In the genomic region with DNA sequence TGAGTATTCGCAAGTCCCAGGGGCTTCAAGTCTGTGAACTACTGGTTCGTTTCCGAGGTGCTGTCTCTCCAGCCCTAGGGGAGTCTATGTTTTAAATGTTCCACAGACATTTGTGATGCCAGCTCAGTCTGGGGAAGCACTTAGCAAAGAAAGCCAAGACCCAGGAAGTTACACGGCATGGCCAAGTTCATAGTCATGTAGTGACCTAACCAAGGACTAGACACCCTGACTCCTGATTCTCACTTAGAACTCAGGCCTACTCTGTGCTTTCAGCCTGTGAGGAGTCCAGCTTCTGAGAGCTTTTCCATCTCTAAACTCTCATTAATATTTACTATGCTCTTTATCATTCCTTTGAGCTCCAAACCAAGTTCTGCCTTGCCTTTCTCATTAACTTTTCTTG, we compare ENCODE assay signal across 22 cellular contexts.
DNase-seq lines count a peak whose midpoint lies in the region; ATAC-seq and TF ChIP-seq lines count a peak whose summit lies in the region.
"Had no signal": no experiment of that assay in that cellular context is flagged by ENCODE, and none has a peak within 500 bp of the region (broad histone marks: within the 10 kb centered on the region; RNA-seq: fewer than 3 reads in every experiment).

No MANE protein-coding gene starts in this region.

- H2AK5ac ChIP-seq in trophoblast cell (ENCODE audit: low read length) = no peak overlapping the region

- H2BK12ac ChIP-seq in trophoblast cell (ENCODE audit: low read length) = peak overlapping the region; percentile 58

- H3K4me1 ChIP-seq in SK-N-SH (ENCODE audit: control insufficient read depth in 1 of 2, insufficient read depth in 2 of 2, low read depth in 1 of 2, low read length in 1 of 2) (no peaks in the 10 kb centered on the region), hepatocyte (ENCODE audit: insufficient read depth) (peaks cover 13% of the 10 kb centered on the region), trophoblast cell (ENCODE audit: control insufficient read depth in 1 of 2, insufficient read depth in 2 of 2, low read length in 2 of 2) (no peaks in the 10 kb centered on the region), foreskin keratinocyte (no peaks in the 10 kb centered on the region)

- POLR2A ChIA-PET in SK-N-SH (lab: Yijun Ruan, JAX) = no interaction called here

- H3K9me3 ChIP-seq in SK-N-SH = no peaks in the 10 kb centered on the region
- H3K9me3 ChIP-seq in hepatocyte (ENCODE audit: low read depth) = no peaks in the 10 kb centered on the region
- H3K9me3 ChIP-seq in trophoblast cell (ENCODE audit: insufficient read depth, low read depth, low read length) = peaks cover 2% of the 10 kb centered on the region

- no peak overlapping the region for H3K4me3 ChIP-seq in SK-N-SH (ENCODE audit: low read depth in 2 of 2, low read length in 1 of 2)
- no peak overlapping the region for H3K4me3 ChIP-seq in hepatocyte
- H3K4me3 ChIP-seq in trophoblast cell (ENCODE audit: low read depth, low read length) = no peak overlapping the region
- H3K4me3 ChIP-seq: MG63 had no signal

- H3K79me1 ChIP-seq in trophoblast cell (ENCODE audit: low read length) = peaks cover 3% of the 10 kb centered on the region

- no peaks in the 10 kb centered on the region for H4K20me1 ChIP-seq in SK-N-SH (ENCODE audit: insufficient read depth)
- H4K20me1 ChIP-seq in hepatocyte (ENCODE audit: insufficient read depth, poor library complexity, severe bottlenecking) = no peaks in the 10 kb centered on the region

- H4K91ac ChIP-seq in trophoblast cell (ENCODE audit: low read depth, low read length) = no peak overlapping the region

- H3K36me3 ChIP-seq in SK-N-SH (replicated peaks in 1 of 2; ENCODE audit: control insufficient read depth in 1 of 2, insufficient read depth in 2 of 2, low read length in 1 of 2) = no peaks in the 10 kb centered on the region
- no peaks in the 10 kb centered on the region for H3K36me3 ChIP-seq in hepatocyte (replicated peaks; ENCODE audit: insufficient read depth, low read depth)
- H3K36me3 ChIP-seq in trophoblast cell (ENCODE audit: control insufficient read depth in 1 of 2, insufficient read depth in 2 of 2, low read length in 2 of 2) = peaks cover 0 to 2% of the 10 kb centered on the region in 2 experiments
- H3K36me3 ChIP-seq: MG63 had no signal

- no peak overlapping the region for H2BK5ac ChIP-seq in trophoblast cell (ENCODE audit: low read depth, low read length, poor library complexity)

- ATAC-seq in SK-N-SH treated with all-trans-retinoic acid at 6 μM for 48 hours (no peak), GM21825 (IDR thresholded peaks at IDR 0.05; ENCODE audit: unreplicated experiment) (no peak), foreskin keratinocyte (no peak)
- ATAC-seq: PC-3 had no signal

- no peak for DNase-seq in SK-N-SH
- DNase-seq in hepatocyte (ENCODE audit: low spot score) = no peak
- DNase-seq in trophoblast cell = no peak
- DNase-seq in SK-N-DZ (ENCODE audit: low spot score) = no peak
- no peak for DNase-seq in foreskin keratinocyte
- DNase-seq: CD8-positive, alpha-beta memory T cell; DMS79 treated with DMSO at 0.1 percent for 48 hours; GF-D8; KG1; MG63; NCI-H1105 treated with DMSO at 0.1 percent for 48 hours; NCI-H146; NCI-H1930; NCI-H2107; NCI-H524 treated with DMSO at 0.1 percent for 48 hours; NCI-H82; NK-92 treated with Interleukin-12 subunit alpha and Interleukin-12 subunit beta, amount 100 ng/mL, for 24 hours; PC-3 had no signal

- H3F3A ChIP-seq in SK-N-SH (replicated peaks; ENCODE audit: insufficient read depth) = peaks cover 14% of the 10 kb centered on the region

- H3K27ac ChIP-seq in SK-N-SH (ENCODE audit: low read depth in 2 of 2, low read length in 1 of 2) = peak overlapping the region in 1 of 2 experiments; percentile 2; a peak in 1 of 4 replicates
- H3K27ac ChIP-seq in hepatocyte = peak overlapping the region; percentile 59
- H3K27ac ChIP-seq in trophoblast cell (ENCODE audit: low read depth, low read length) = no peak overlapping the region
- no peak overlapping the region for H3K27ac ChIP-seq in foreskin keratinocyte
- H3K27ac ChIP-seq: 22Rv1, C4-2B had no signal

- no peak overlapping the region for H3K23ac ChIP-seq in trophoblast cell (ENCODE audit: low read length)

- no peak overlapping the region for H4K8ac ChIP-seq in trophoblast cell (ENCODE audit: low read depth, low read length)

- no peak for TF ChIP-seq CTCF in SK-N-SH (IDR thresholded peaks at IDR 0.05)
- TF ChIP-seq CTCF in hepatocyte (IDR thresholded peaks at IDR 0.05; ENCODE audit: poor library complexity) = no peak
- TF ChIP-seq CTCF in foreskin keratinocyte (conservative IDR thresholded peaks at IDR 0.05) = no peak

- H4K12ac ChIP-seq in trophoblast cell (ENCODE audit: low read depth, low read length) = no peak overlapping the region

- H3K4me2 ChIP-seq in SK-N-SH = no peak overlapping the region
- H3K4me2 ChIP-seq in hepatocyte = no peak overlapping the region
- H3K4me2 ChIP-seq in trophoblast cell (ENCODE audit: low read length) = no peak overlapping the region

- no peak for TF ChIP-seq EP300 in SK-N-SH (IDR thresholded peaks at IDR 0.05; ENCODE audit: borderline replicate concordance in 1 of 2, low read depth in 1 of 2, low read length in 1 of 2)

- CTCF ChIA-PET in SK-N-SH (lab: Yijun Ruan, JAX) = interaction anchor here (0.5 kb wide), 1 partner anchor 274 kb away, joined by 5 read pairs; no protein-coding TSS in a partner anchor

- no peak overlapping the region for H3K9ac ChIP-seq in SK-N-SH
- no peak overlapping the region for H3K9ac ChIP-seq in trophoblast cell (ENCODE audit: low read length)

- no peak overlapping the region for H3K14ac ChIP-seq in trophoblast cell (ENCODE audit: low read length)

- no peak overlapping the region for H3K18ac ChIP-seq in trophoblast cell (ENCODE audit: low read length)

- peak overlapping the region; percentile 36; the same call in 1 of the 2 replicates for H2AFZ ChIP-seq in SK-N-SH (ENCODE audit: low read depth)
- no peak overlapping the region for H2AFZ ChIP-seq in hepatocyte
- H2AFZ ChIP-seq in trophoblast cell (ENCODE audit: insufficient read depth, low read length, poor library complexity) = no peak overlapping the region

- H3K9me2 ChIP-seq in SK-N-SH (no peaks in the 10 kb centered on the region), hepatocyte (replicated peaks; ENCODE audit: insufficient read depth) (no peaks in the 10 kb centered on the region)

- H3K27me3 ChIP-seq in SK-N-SH (ENCODE audit: insufficient read depth) (no peaks in the 10 kb centered on the region), hepatocyte (no peaks in the 10 kb centered on the region), trophoblast cell (ENCODE audit: insufficient read depth, low read length) (no peaks in the 10 kb centered on the region), foreskin keratinocyte (no peaks in the 10 kb centered on the region)
- H3K27me3 ChIP-seq: MG63 had no signal

- H2BK120ac ChIP-seq in trophoblast cell (ENCODE audit: insufficient read depth, low read length, poor library complexity) = no peak overlapping the region

- H3K79me2 ChIP-seq in SK-N-SH (ENCODE audit: insufficient read depth) = no peaks in the 10 kb centered on the region
- no peaks in the 10 kb centered on the region for H3K79me2 ChIP-seq in hepatocyte
- no peaks in the 10 kb centered on the region for H3K79me2 ChIP-seq in trophoblast cell (ENCODE audit: control insufficient read depth, insufficient read depth, low read length, poor library complexity)

- WGBS in SK-N-SH (ENCODE audit: low lambda C conversion rate) = 35% methylated on average over 4 of the region's 4 CpGs
- 79% methylated on average over 4 of the region's 4 CpGs for WGBS in hepatocyte (ENCODE audit: low lambda C conversion rate, missing lambda C conversion rate)
- WGBS in trophoblast cell (ENCODE audit: extremely low coverage, insufficient coverage, insufficient read length) = no CpG with 5 or more reads among the region's 4 CpGs

- no peak for TF ChIP-seq RAD21 in SK-N-SH (IDR thresholded peaks at IDR 0.05; ENCODE audit: low read length)

- no peak overlapping the region for H3K4ac ChIP-seq in trophoblast cell (ENCODE audit: low read depth, low read length)

TF ChIP-seq in SK-N-SH, 30 proteins besides CTCF, POLR2A, EP300 and RAD21 (continues in another document):
- TF ChIP-seq GATA2 (CRISPR knock-in tag; IDR thresholded peaks at IDR 0.05) = no peak
- no peak for TF ChIP-seq RCOR1 (IDR thresholded peaks at IDR 0.05; ENCODE audit: low read length)
- TF ChIP-seq, protein P1, sequence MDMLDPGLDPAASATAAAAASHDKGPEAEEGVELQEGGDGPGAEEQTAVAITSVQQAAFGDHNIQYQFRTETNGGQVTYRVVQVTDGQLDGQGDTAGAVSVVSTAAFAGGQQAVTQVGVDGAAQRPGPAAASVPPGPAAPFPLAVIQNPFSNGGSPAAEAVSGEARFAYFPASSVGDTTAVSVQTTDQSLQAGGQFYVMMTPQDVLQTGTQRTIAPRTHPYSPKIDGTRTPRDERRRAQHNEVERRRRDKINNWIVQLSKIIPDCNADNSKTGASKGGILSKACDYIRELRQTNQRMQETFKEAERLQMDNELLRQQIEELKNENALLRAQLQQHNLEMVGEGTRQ (IDR thresholded peaks at IDR 0.05; ENCODE audit: borderline replicate concordance, low read depth, low read length) = no peak
- TF ChIP-seq, protein P2, sequence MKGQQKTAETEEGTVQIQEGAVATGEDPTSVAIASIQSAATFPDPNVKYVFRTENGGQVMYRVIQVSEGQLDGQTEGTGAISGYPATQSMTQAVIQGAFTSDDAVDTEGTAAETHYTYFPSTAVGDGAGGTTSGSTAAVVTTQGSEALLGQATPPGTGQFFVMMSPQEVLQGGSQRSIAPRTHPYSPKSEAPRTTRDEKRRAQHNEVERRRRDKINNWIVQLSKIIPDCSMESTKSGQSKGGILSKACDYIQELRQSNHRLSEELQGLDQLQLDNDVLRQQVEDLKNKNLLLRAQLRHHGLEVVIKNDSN (IDR thresholded peaks at IDR 0.05; ENCODE audit: borderline replicate concordance, low read depth) = no peak

TF ChIP-seq in SK-N-SH treated with all-trans-retinoic acid at 6 μM for 48 hours, 23 proteins besides CTCF, POLR2A, EP300 and RAD21 (continues in another document):
- TF ChIP-seq TCF4 (CRISPR knock-in tag; IDR thresholded peaks at IDR 0.05; ENCODE audit: borderline replicate concordance) (no peak), OSR1 (CRISPR knock-in tag; IDR thresholded peaks at IDR 0.05) (no peak), ZNF70 (CRISPR knock-in tag; IDR thresholded peaks at IDR 0.05) (no peak), ZC3H10 (CRISPR knock-in tag; IDR thresholded peaks at IDR 0.05) (no peak)
